ENCODE assay signal across 8 cellular contexts in the genomic region with DNA sequence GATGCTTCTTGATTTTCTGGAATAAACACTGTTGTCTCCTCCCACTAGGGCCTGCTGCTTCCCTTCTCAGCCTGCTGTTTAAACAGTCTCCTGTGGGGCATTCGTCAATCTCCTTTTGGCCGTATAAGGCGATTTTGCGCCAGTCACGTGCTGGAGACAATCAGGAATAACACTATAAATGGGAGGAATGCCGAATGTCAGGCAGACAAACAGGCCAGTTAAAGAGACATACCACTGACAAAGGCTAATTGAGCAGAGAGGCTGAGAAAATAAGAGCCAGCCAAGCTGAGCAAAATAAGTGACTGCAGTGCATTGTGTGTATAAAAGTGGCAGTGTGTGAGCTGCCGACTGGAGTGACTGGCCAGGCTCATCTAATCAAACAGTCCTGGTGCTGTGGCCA. TPM values are rescaled to one million over a fixed set of nuclear protein-coding genes. Genes with fewer than 3 reads are reported as not detected.
DNase-seq lines count a peak whose midpoint lies in the region; ATAC-seq, FAIRE-seq and TF ChIP-seq lines count a peak whose summit lies in the region.

No MANE protein-coding gene starts in this region.

- CTCF ChIA-PET in endothelial cell of umbilical vein (lab: Charles Lee) = interaction anchor here (0.6 to 2.2 kb wide), 10 partner anchors 11 to 481 kb away, joined by 3 to 14 read pairs (median 4); a partner anchor contains a TSS

- TF ChIP-seq CTCF in endothelial cell of umbilical vein (IDR thresholded peaks at IDR 0.05; ENCODE audit: extremely low read depth in 1 of 2, insufficient read depth in 1 of 2, low read depth in 1 of 2, low read length in 2 of 2) (no peak), uterus (IDR thresholded peaks at IDR 0.05) (peak in 2 of 4 experiments; percentile 4 to 30)

- H4K20me1 ChIP-seq in endothelial cell of umbilical vein (replicated peaks; ENCODE audit: control insufficient read depth, extremely low read depth, insufficient read depth, low read length) (no peaks in the 10 kb centered on the region), Karpas-422 (ENCODE audit: insufficient read depth, low read depth, low read length) (no peaks in the 10 kb centered on the region)

- intact Hi-C loops in endothelial cell of umbilical vein (cut with micrococcal nuclease) (no loop called here), uterus (cut with DNase I; ENCODE audit: low total_unique reads) (no loop called here)

- H2AFZ ChIP-seq in endothelial cell of umbilical vein (ENCODE audit: low read depth, low read length) (peak overlapping the region; percentile 37), Karpas-422 (ENCODE audit: low read length) (no peak overlapping the region)

- H3K36me3 ChIP-seq in endothelial cell of umbilical vein (ENCODE audit: control insufficient read depth in 2 of 2, extremely low read depth in 1 of 2, insufficient read depth in 2 of 2, low read length in 2 of 2) (peaks cover under 1 to 2% of the 10 kb centered on the region in 2 experiments), uterus (no peaks in the 10 kb centered on the region), Karpas-422 (ENCODE audit: insufficient read depth, low read length) (peaks cover 3% of the 10 kb centered on the region; the same call in 1 of the 2 replicates)

- TF ChIP-seq POLR2A in endothelial cell of umbilical vein (IDR thresholded peaks at IDR 0.05; ENCODE audit: low read depth, low read length) (no peak), uterus (IDR thresholded peaks at IDR 0.05) (peak in 1 of 2 donors; percentile 18)

- H3K4me2 ChIP-seq in endothelial cell of umbilical vein (ENCODE audit: insufficient read depth, low read length) (no peak overlapping the region), Karpas-422 (ENCODE audit: low read depth, low read length, poor library complexity, severe bottlenecking) (no peak overlapping the region)

- POLR2A ChIA-PET in endothelial cell of umbilical vein (lab: Charles Lee) = interaction anchor here (0.6 kb wide), 1 partner anchor 79 kb away, joined by 5 read pairs; no protein-coding TSS in a partner anchor

- ATAC-seq in HG02885 (IDR thresholded peaks at IDR 0.05; ENCODE audit: poor library complexity, unreplicated experiment) = no peak
- no peak for ATAC-seq in GM21360 (IDR thresholded peaks at IDR 0.05; ENCODE audit: unreplicated experiment)

- H3K27ac ChIP-seq in endothelial cell of umbilical vein (ENCODE audit: insufficient read depth, low read depth, low read length) = peak overlapping the region; percentile 61
- peak overlapping the region; percentile 76 to 96 for H3K27ac ChIP-seq in uterus
- H3K27ac ChIP-seq in Karpas-422 (ENCODE audit: low read length) = no peak overlapping the region

- dilution Hi-C loops in endothelial cell of umbilical vein (cut with MboI; ENCODE audit: extremely low pct_ligation_motif_present, low sequenced_read_pairs) = no loop called here

- DNase-seq in GM03348 (ENCODE audit: low spot score) (peak; percentile 48), NCI-H510A treated with DMSO at 0.1 percent for 48 hours (lab: John Stamatoyannopoulos, UW) (peak; percentile 71), endothelial cell of umbilical vein (ENCODE audit: low read depth, low spot score) (peak; percentile 78), midbrain (lab: John Stamatoyannopoulos, UW) (peak; percentile 86), uterus (peak; percentile 74 to 82), Karpas-422 (no peak)

- no peaks in the 10 kb centered on the region for H3K27me3 ChIP-seq in endothelial cell of umbilical vein (ENCODE audit: control insufficient read depth in 2 of 2, insufficient read depth in 2 of 2, low read length in 2 of 2)
- H3K27me3 ChIP-seq in uterus = no peaks in the 10 kb centered on the region
- H3K27me3 ChIP-seq in Karpas-422 (ENCODE audit: low read length) = no peaks in the 10 kb centered on the region

- no peaks in the 10 kb centered on the region for H3K9me3 ChIP-seq in endothelial cell of umbilical vein (replicated peaks; ENCODE audit: control insufficient read depth, insufficient read depth, low read length)
- no peaks in the 10 kb centered on the region for H3K9me3 ChIP-seq in uterus
- no peaks in the 10 kb centered on the region for H3K9me3 ChIP-seq in Karpas-422 (ENCODE audit: low read length)

- H3K4me1 ChIP-seq in endothelial cell of umbilical vein (ENCODE audit: control insufficient read depth, extremely low read depth, insufficient read depth, low read length) = peaks cover 24% of the 10 kb centered on the region
- H3K4me1 ChIP-seq in uterus = peaks cover 3 to 9% of the 10 kb centered on the region in 2 donors
- H3K4me1 ChIP-seq in Karpas-422 (ENCODE audit: low read length) = peaks cover 7% of the 10 kb centered on the region

- FAIRE-seq in endothelial cell of umbilical vein (lab: Jason Lieb, UNC) = peak; percentile 83

- H3K79me2 ChIP-seq in endothelial cell of umbilical vein (ENCODE audit: control insufficient read depth, insufficient read depth, low read length) = no peaks in the 10 kb centered on the region
- no peaks in the 10 kb centered on the region for H3K79me2 ChIP-seq in Karpas-422 (ENCODE audit: low read length)

- no TSS peak for BruUV-seq in endothelial cell of umbilical vein (replicated peaks; lab: Mats Ljungman, UMichigan)

- H3K9me1 ChIP-seq in endothelial cell of umbilical vein (replicated peaks; ENCODE audit: control insufficient read depth, extremely low read depth, insufficient read depth, low read length) = no peaks in the 10 kb centered on the region

- H3K4me3 ChIP-seq in endothelial cell of umbilical vein (replicated peaks in 1 of 3; ENCODE audit: insufficient read depth in 1 of 3, low read depth in 1 of 3, low read length in 3 of 3) (no peak overlapping the region), uterus (no peak overlapping the region), Karpas-422 (ENCODE audit: low read length) (no peak overlapping the region)

- no peaks in the 10 kb centered on the region for H3K9me2 ChIP-seq in Karpas-422 (replicated peaks; ENCODE audit: insufficient read depth, low read length)

- H3K9ac ChIP-seq in endothelial cell of umbilical vein (replicated peaks; ENCODE audit: extremely low read depth, insufficient read depth, low read length) (no peak overlapping the region), Karpas-422 (ENCODE audit: low read length) (no peak overlapping the region)

TF ChIP-seq in endothelial cell of umbilical vein, 7 proteins besides CTCF, POLR2A, EP300 and RAD21:
- TF ChIP-seq JUN (IDR thresholded peaks at IDR 0.05; ENCODE audit: borderline replicate concordance, insufficient read depth, insufficient read length, low read depth) (no peak), POLR2AphosphoS5 (IDR thresholded peaks at IDR 0.05; ENCODE audit: insufficient read depth, low read depth, low read length) (no peak), GATA2 (IDR thresholded peaks at IDR 0.05; ENCODE audit: insufficient read depth, insufficient read length, low read depth, low read length) (no peak)
- TF ChIP-seq, protein P1, sequence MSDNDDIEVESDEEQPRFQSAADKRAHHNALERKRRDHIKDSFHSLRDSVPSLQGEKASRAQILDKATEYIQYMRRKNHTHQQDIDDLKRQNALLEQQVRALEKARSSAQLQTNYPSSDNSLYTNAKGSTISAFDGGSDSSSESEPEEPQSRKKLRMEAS (IDR thresholded peaks at IDR 0.05; ENCODE audit: insufficient read depth, insufficient read length) = peak; percentile 82

RNA-seq across cellular contexts. Expression of a gene that starts 23.3 kb away (rescaled TPM):
- total RNA-seq in endothelial cell of umbilical vein (7.9 and 13.9 TPM in 2 replicates), uterus (10 to 100 TPM; 13.1 to 48.4 (median 20.4) TPM)
- 16.1 and 19.2 TPM in 2 replicates for polyA plus RNA-seq in endothelial cell of umbilical vein
- polyA plus RNA-seq in endothelial cell of umbilical vein (2011; cell fraction: cytosol; rRNA removed) = 15.7 and 15.9 TPM in 2 replicates
- 11.9 and 15.9 TPM in 2 replicates for polyA plus RNA-seq in endothelial cell of umbilical vein (2011; cell fraction: nucleus; rRNA removed)
- polyA plus RNA-seq in endothelial cell of umbilical vein (2012) = 9.0 and 9.6 TPM in 2 replicates
- polyA minus RNA-seq in endothelial cell of umbilical vein = 8.3 and 15.5 TPM in 2 replicates
- polyA minus RNA-seq in endothelial cell of umbilical vein (2011; cell fraction: cytosol; rRNA and poly(A)+ RNA removed) = 6.1 TPM
- polyA minus RNA-seq in endothelial cell of umbilical vein (2011; cell fraction: nucleus; rRNA and poly(A)+ RNA removed) = 10.9 and 17.3 TPM in 2 replicates
- 31.9 and 38.6 TPM in 2 replicates for total RNA-seq in Karpas-422 (2014; rRNA removed; shearing (Covaris generic); ENCODE audit: low replicate concordance)

RNA-seq across cellular contexts. Expression of a gene that starts 23.4 kb away (rescaled TPM):
- total RNA-seq in endothelial cell of umbilical vein (5.3 and 5.4 TPM in 2 replicates), uterus (1 to 10 TPM in 3 of 4 donors, under 1 TPM in 1; 0.29 to 7.9 (median 2.5) TPM)
- polyA plus RNA-seq in endothelial cell of umbilical vein = 2.1 and 2.5 TPM in 2 replicates
- polyA plus RNA-seq in endothelial cell of umbilical vein (2011; cell fraction: cytosol; rRNA removed) = 2.5 TPM in 2 replicates
- 2.1 and 2.6 TPM in 2 replicates for polyA plus RNA-seq in endothelial cell of umbilical vein (2011; cell fraction: nucleus; rRNA removed)
- 3.6 and 4.0 TPM in 2 replicates for polyA plus RNA-seq in endothelial cell of umbilical vein (2012)
- polyA minus RNA-seq in endothelial cell of umbilical vein = 2.1 and 2.4 TPM in 2 replicates
- polyA minus RNA-seq in endothelial cell of umbilical vein (2011; cell fraction: cytosol; rRNA and poly(A)+ RNA removed) = 11.7 TPM
- 4.0 and 4.7 TPM in 2 replicates for polyA minus RNA-seq in endothelial cell of umbilical vein (2011; cell fraction: nucleus; rRNA and poly(A)+ RNA removed)
- 32.9 and 42.7 TPM in 2 replicates for total RNA-seq in Karpas-422 (2014; rRNA removed; shearing (Covaris generic); ENCODE audit: low replicate concordance)
